Comparison of ENCODE assay signal across 15 cellular contexts in the genomic region with DNA sequence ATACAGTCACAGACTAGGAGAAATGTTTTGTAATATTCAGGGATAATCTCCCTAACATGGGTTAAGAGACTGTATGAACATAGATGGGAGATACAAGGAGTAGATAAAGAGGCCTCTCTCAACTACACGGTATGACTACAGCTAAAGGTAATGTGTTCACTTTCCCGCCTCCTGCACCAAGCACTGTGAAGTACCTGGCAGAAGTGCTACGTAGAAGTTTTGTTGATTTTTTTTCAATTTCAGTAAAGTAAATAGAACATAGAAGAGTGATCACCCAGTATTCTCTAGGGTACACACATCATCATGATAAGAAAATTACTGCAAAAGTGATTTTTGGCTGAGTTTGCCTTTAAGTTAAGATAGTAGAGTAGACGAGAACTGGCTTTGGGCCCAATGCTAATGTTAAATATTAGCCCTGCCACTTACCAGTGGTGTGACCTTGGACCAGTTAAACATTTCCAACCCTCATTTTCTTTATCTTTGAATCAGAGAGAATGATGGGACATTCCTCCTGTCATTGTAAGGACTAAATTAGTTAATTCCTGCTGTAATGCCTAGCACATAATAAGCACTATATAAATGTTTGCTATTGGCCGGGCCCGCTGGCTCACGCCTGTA.
"Had no signal": no experiment of that assay in that cellular context is flagged by ENCODE, and none has a peak within 500 bp of the region (broad histone marks: within the 10 kb centered on the region; RNA-seq: fewer than 3 reads in every experiment).

No MANE protein-coding gene starts in this region.

- H3K27ac ChIP-seq: dorsolateral prefrontal cortex had no signal

- H3K27me3 ChIP-seq: dorsolateral prefrontal cortex had no signal

- ATAC-seq: activated T-cell treated with anti-CD3 and anti-CD28 coated beads, Interleukin-2, amount 50 U/mL, for 4 hours; sciatic nerve; stimulated activated naive CD8-positive, alpha-beta T cell treated with anti-CD3 and anti-CD28 coated beads, Interleukin-15, amount 100 ng/mL, for 72 hours had no signal

- H3K4me3 ChIP-seq: dorsolateral prefrontal cortex, smooth muscle cell had no signal

- DNase-seq: activated CD4-positive, alpha-beta T cell treated with anti-CD3 and anti-CD28 coated beads, Interleukin-2, amount 50 U/mL, for 1 hour; activated CD4-positive, CD25-positive, alpha-beta regulatory T cell treated with anti-CD3 and anti-CD28 coated beads, Interleukin-2, amount 50 U/mL, for 72 hours; activated CD8-positive, alpha-beta memory T cell treated with anti-CD3 and anti-CD28 coated beads, Interleukin-2, amount 50 U/mL, for 4 hours; activated naive CD4-positive, alpha-beta T cell treated with anti-CD3 and anti-CD28 coated beads for 36 hours; activated T-cell treated with anti-CD3 and anti-CD28 coated beads, Interleukin-2, amount 50 U/mL, for 4 hours; caudate nucleus; dorsolateral prefrontal cortex; foreskin melanocyte; head of caudate nucleus; midbrain; naive B cell; stimulated activated CD4-positive, alpha-beta T cell treated with anti-CD3 and anti-CD28 coated beads, Interleukin-4, amount 100 ng/mL, for 1 hour; stimulated activated naive CD8-positive, alpha-beta T cell treated with anti-CD3 and anti-CD28 coated beads, Interleukin-15, amount 100 ng/mL, for 72 hours had no signal
